Comparison of ENCODE assay signal across 23 cellular contexts in genomic region chr7:36811807-36812206, GRCh38.
"Had no signal": no experiment of that assay in that cellular context is flagged by ENCODE, and none has a peak within 500 bp of the region (broad histone marks: within the 10 kb centered on the region; RNA-seq: fewer than 3 reads in every experiment).

No MANE protein-coding gene starts in this region.

- H3K4me3 ChIP-seq: adrenal gland, Peyer's patch, SJCRH30 had no signal

- H3K27ac Mint-ChIP-seq: activated naive CD4-positive, alpha-beta T cell treated with anti-CD3 and anti-CD28 coated beads for 36 hours; activated naive CD8-positive, alpha-beta T cell treated with anti-CD3 and anti-CD28 coated beads, Interleukin-2, amount 10 ng/mL, durations not matched to agents 7 days and 5 days had no signal

- H3K4me2 ChIP-seq: SK-N-SH had no signal

- H3K27me3 ChIP-seq: adrenal gland, Peyer's patch, SJCRH30 had no signal

- H3K4me3 Mint-ChIP-seq: activated naive CD4-positive, alpha-beta T cell treated with anti-CD3 and anti-CD28 coated beads for 36 hours; activated naive CD8-positive, alpha-beta T cell treated with anti-CD3 and anti-CD28 coated beads, Interleukin-2, amount 10 ng/mL, durations not matched to agents 7 days and 5 days had no signal

- ATAC-seq: activated CD4-positive, CD25-positive, alpha-beta regulatory T cell treated with anti-CD3 and anti-CD28 coated beads, Interleukin-2, amount 50 U/mL, for 24 hours had no signal

- H3K36me3 ChIP-seq: adrenal gland, Peyer's patch, SJCRH30 had no signal

- H3K4me1 ChIP-seq: adrenal gland, Peyer's patch had no signal

- H3K9ac ChIP-seq: SK-N-SH had no signal

- H3K9me3 Mint-ChIP-seq: activated naive CD4-positive, alpha-beta T cell treated with anti-CD3 and anti-CD28 coated beads for 36 hours had no signal

- FAIRE-seq: bronchial epithelial cell had no signal

- H3K9me3 ChIP-seq: adrenal gland, Peyer's patch, SJCRH30 had no signal

- H3K27ac ChIP-seq: adrenal gland, Peyer's patch, RWPE1, SJCRH30 had no signal

- DNase-seq: activated CD4-positive, alpha-beta T cell treated with anti-CD3 and anti-CD28 coated beads for 4 hours; activated CD4-positive, alpha-beta T cell treated with anti-CD3 and anti-CD28 coated beads, Interleukin-2, amount 50 U/mL, for 48 hours; activated gamma-delta T cell; activated naive CD4-positive, alpha-beta T cell treated with anti-CD3 and anti-CD28 coated beads for 36 hours; activated naive CD8-positive, alpha-beta T cell treated with anti-CD3 and anti-CD28 coated beads, Interleukin-2, amount 10 ng/mL, durations not matched to agents 7 days and 5 days; adrenal gland; anterior cingulate cortex; central memory CD4-positive, alpha-beta T cell; Karpas-422; NCI-H1105 treated with DMSO at 0.1 percent for 48 hours; NCI-H1436 treated with DMSO at 0.1 percent for 48 hours; NCI-H187; NCI-H2081; NCI-H510A treated with DMSO at 0.1 percent for 48 hours; NCI-H69; NK-92 treated with Interleukin-12 subunit alpha and Interleukin-12 subunit beta, amount 100 ng/mL, for 24 hours; Peyer's patch; Right ventricle myocardium superior; SJCRH30; SK-N-SH had no signal

- H3K27me3 Mint-ChIP-seq: activated naive CD8-positive, alpha-beta T cell treated with anti-CD3 and anti-CD28 coated beads, Interleukin-2, amount 10 ng/mL, durations not matched to agents 7 days and 5 days had no signal
